Comparison of ENCODE assay signal across 8 cellular contexts in genomic region chr4:52861879-52862604, GRCh38. TPM values are rescaled to one million over a fixed set of nuclear protein-coding genes. Genes with fewer than 3 reads are reported as not detected.
A peak's percentile ranks its signal among the peaks of the same experiment; 100 is the strongest.
DNase-seq lines count a peak whose midpoint lies in the region; TF ChIP-seq lines count a peak whose summit lies in the region.

Gene RASL11B, plus strand, starts transcription at chr4:52862317. Its CDS starts 191 bp downstream, at chr4:52862508.

- TF ChIP-seq CTCF in left ventricle myocardium inferior (IDR thresholded peaks at IDR 0.05; ENCODE audit: borderline replicate concordance) (peak; percentile 67), progenitor cell of endocrine pancreas (IDR thresholded peaks at IDR 0.05; ENCODE audit: unreplicated experiment) (peak; percentile 40), type B pancreatic cell (conservative IDR thresholded peaks at IDR 0.05) (peak; percentile 55)

- H3K9me3 Mint-ChIP-seq in progenitor cell of endocrine pancreas (ENCODE audit: low read depth), result peaks cover 13% of the 10 kb centered on the region
- peaks cover 12% of the 10 kb centered on the region for H3K9me3 Mint-ChIP-seq in type B pancreatic cell

- H3K4me3 Mint-ChIP-seq in progenitor cell of endocrine pancreas (ENCODE audit: low read depth), result peak within 1 kb of the TSS; percentile 83
- H3K4me3 Mint-ChIP-seq in type B pancreatic cell, result peak within 1 kb of the TSS; percentile 90

- DNase-seq in ELR (ENCODE audit: low read depth), result peak; percentile 74
- peak; percentile 98 for DNase-seq in H7
- peak; percentile 95 for DNase-seq in MG63
- DNase-seq in SW 1271 (lab: John Stamatoyannopoulos, UW), result peak; percentile 18 to 37
- DNase-seq in adipocyte (ENCODE audit: low read depth), result peak; percentile 93
- peak; percentile 89 for DNase-seq in left ventricle myocardium inferior
- DNase-seq in progenitor cell of endocrine pancreas (ENCODE audit: low spot score, unreplicated experiment), result peak; percentile 83
- peak; percentile 90 for DNase-seq in type B pancreatic cell (ENCODE audit: extremely low spot score, unreplicated experiment)

- H3K4me1 ChIP-seq in adipocyte (ENCODE audit: control insufficient read depth, insufficient read depth, low read length) (peaks cover 28% of the 10 kb centered on the region), left ventricle myocardium inferior (peaks cover 56% of the 10 kb centered on the region)

- H3K27me3 ChIP-seq in H7 (ENCODE audit: control insufficient read depth, insufficient read depth, low read length) (no peaks in the 10 kb centered on the region), MG63 (peaks cover 9% of the 10 kb centered on the region), adipocyte (replicated peaks; ENCODE audit: control insufficient read depth, insufficient read depth, low read length) (no peaks in the 10 kb centered on the region), left ventricle myocardium inferior (ENCODE audit: low read depth) (peaks cover 4% of the 10 kb centered on the region)

- H3K27me3 Mint-ChIP-seq in progenitor cell of endocrine pancreas, result peaks cover 22% of the 10 kb centered on the region
- H3K27me3 Mint-ChIP-seq in type B pancreatic cell, result peaks cover 36% of the 10 kb centered on the region

- peak within 1 kb of the TSS; percentile 92 for H3K4me3 ChIP-seq in H7 (ENCODE audit: insufficient read depth, low read depth, low read length)
- H3K4me3 ChIP-seq in MG63, result peak within 1 kb of the TSS; percentile 61
- H3K4me3 ChIP-seq in adipocyte (ENCODE audit: low read length), result peak within 1 kb of the TSS; percentile 88
- peak within 1 kb of the TSS; percentile 86 for H3K4me3 ChIP-seq in left ventricle myocardium inferior

- H3K36me3 Mint-ChIP-seq in progenitor cell of endocrine pancreas (ENCODE audit: insufficient read depth) (peaks cover 22% of the 10 kb centered on the region), type B pancreatic cell (peaks cover 30% of the 10 kb centered on the region)

- intact Hi-C loops in left ventricle myocardium inferior (cut with micrococcal nuclease), result loop anchor here (10.0 kb wide), 1 partner anchor 137 kb away; no protein-coding TSS in a partner anchor

- H3K27ac Mint-ChIP-seq in progenitor cell of endocrine pancreas (peak within 1 kb of the TSS; percentile 85), type B pancreatic cell (peak within 1 kb of the TSS; percentile 59)

- H3K4me1 Mint-ChIP-seq in progenitor cell of endocrine pancreas (ENCODE audit: low read depth) (peaks cover 20% of the 10 kb centered on the region), type B pancreatic cell (ENCODE audit: unreplicated experiment) (peaks cover 29% of the 10 kb centered on the region)

- H3K9ac ChIP-seq in adipocyte (ENCODE audit: low read length), result peak within 1 kb of the TSS; percentile 92

- H3K9me3 ChIP-seq in MG63 (no peaks in the 10 kb centered on the region), adipocyte (ENCODE audit: control insufficient read depth, low read length) (peaks cover 17% of the 10 kb centered on the region), left ventricle myocardium inferior (replicated peaks) (peaks cover 14% of the 10 kb centered on the region)

- peaks cover 27% of the 10 kb centered on the region for H3K36me3 ChIP-seq in H7 (replicated peaks; ENCODE audit: control insufficient read depth, insufficient read depth, low read length)
- H3K36me3 ChIP-seq in MG63, result peaks cover 10% of the 10 kb centered on the region
- peaks cover 27% of the 10 kb centered on the region for H3K36me3 ChIP-seq in adipocyte (ENCODE audit: control insufficient read depth, insufficient read depth, low read length, severe bottlenecking)
- H3K36me3 ChIP-seq in left ventricle myocardium inferior, result no peaks in the 10 kb centered on the region

- peak within 1 kb of the TSS; percentile 84 for H3K27ac ChIP-seq in left ventricle myocardium inferior (replicated peaks)

RNA-seq across cellular contexts. Expression of gene RASL11B, which starts in this region (rescaled TPM):
- 20.6 and 32.4 TPM in 2 replicates for total RNA-seq in H7 (2014; rRNA removed; shearing (Covaris generic))
- total RNA-seq in MG63 (2014; rRNA removed; shearing (Covaris generic); ENCODE audit: low replicate concordance), result 1.2 TPM in 1 of 2 replicates, not detected in the other
- total RNA-seq in left ventricle myocardium inferior (8.7 TPM), progenitor cell of endocrine pancreas (9.3 and 9.7 TPM in 2 replicates), type B pancreatic cell (ENCODE audit: low replicate concordance) (2.7 and 15.7 TPM in 2 replicates)

Comparison
In these comparisons a context has a peak if more than half of its experiments do, and no peak if none do; other contexts are left out.
1. Peak in every context shown above with its lines: DNase-seq, H3K4me3 ChIP-seq and H3K27ac ChIP-seq.
2. DNase-seq: peak in every context shown above with its lines; median percentile 98 in H7; 95 in MG63; 93 in adipocyte; 90 in type B pancreatic cell; 89 in left ventricle myocardium inferior; 83 in progenitor cell of endocrine pancreas; 74 in ELR; 28 in SW 1271.